ENCODE assay signal across 12 cellular contexts in genomic region chr17:31489295-31490018, GRCh38.
DNase-seq lines count a peak whose midpoint lies in the region; ATAC-seq, FAIRE-seq and TF ChIP-seq lines count a peak whose summit lies in the region.
"Had no signal": no experiment of that assay in that cellular context is flagged by ENCODE, and none has a peak within 500 bp of the region (broad histone marks: within the 10 kb centered on the region; RNA-seq: fewer than 3 reads in every experiment).

No MANE protein-coding gene starts in this region.

- CTCF ChIA-PET in PC-3 (lab: Charles Lee): no interaction called here
- CTCF ChIA-PET in H1 (lab: Charles Lee; ENCODE audit: partially characterized antibody): interaction anchor here (0.6 to 3.0 kb wide), 8 partner anchors 19 to 122 kb away, joined by 3 to 9 read pairs (median 5); no protein-coding TSS in a partner anchor

- TF ChIP-seq EP300 in H1 (IDR thresholded peaks at IDR 0.05; ENCODE audit: borderline replicate concordance in 1 of 2, low read depth in 2 of 2, low read length in 2 of 2) (no peak), neural cell (conservative IDR thresholded peaks at IDR 0.05; ENCODE audit: poor library complexity, severe bottlenecking) (no peak)

- intact Hi-C loops in PC-3 (cut with micrococcal nuclease): no loop called here

- H4K91ac ChIP-seq in H1 (replicated peaks; ENCODE audit: insufficient read length, low read length): peak overlapping the region; percentile 32

- H3K23ac ChIP-seq in H1 (ENCODE audit: insufficient read length): no peak overlapping the region

- H3K79me2 ChIP-seq in PC-3 (ENCODE audit: low read length) (no peaks in the 10 kb centered on the region), H1 (ENCODE audit: control insufficient read depth in 1 of 2, insufficient read depth in 2 of 2, low read length in 2 of 2) (peaks cover 0 to 42% of the 10 kb centered on the region in 2 experiments; a peak in 2 of 4 replicates), neural cell (replicated peaks; ENCODE audit: insufficient read depth, low read length) (no peaks in the 10 kb centered on the region)

- no peak overlapping the region for H2BK120ac ChIP-seq in H1 (replicated peaks; ENCODE audit: low read depth, low read length)

- POLR2A ChIA-PET in PC-3 (lab: Charles Lee; ENCODE audit: unreplicated experiment) (no interaction called here), H1 (lab: Charles Lee; ENCODE audit: partially characterized antibody) (interaction anchor here (0.8 to 3.6 kb wide), 8 partner anchors 10 to 102 kb away, joined by 3 to 36 read pairs (median 4); no protein-coding TSS in a partner anchor)

- peak overlapping the region; percentile 69; the same call in 1 of the 2 replicates for H2AK5ac ChIP-seq in H1 (ENCODE audit: low read depth, low read length)

- ATAC-seq in PC-3: no peak
- ATAC-seq in HG03342 (IDR thresholded peaks at IDR 0.05; ENCODE audit: unreplicated experiment): no peak

- H3K27ac ChIP-seq in PC-3 (ENCODE audit: low read length) (no peak overlapping the region), H1 (ENCODE audit: low read depth, low read length) (peak overlapping the region; percentile 75), neural cell (ENCODE audit: low read length) (no peak overlapping the region)

- 0 out of 2 replicates have a peak, but pooled peaks cover 16% of the 10 kb centered on the region for H3K79me1 ChIP-seq in H1 (ENCODE audit: low read depth, low read length)

- 0 out of 2 replicates have a peak overlapping the region, but pooled peaks have one; percentile 48 for H2BK20ac ChIP-seq in H1 (ENCODE audit: low read length)

- H3K27me3 ChIP-seq in PC-3 (ENCODE audit: low read length) (no peaks in the 10 kb centered on the region), H1 (replicated peaks in 1 of 4; ENCODE audit: control insufficient read depth in 3 of 4, extremely low read depth in 1 of 4, insufficient read depth in 3 of 4, low read length in 3 of 4) (peaks cover 0 to 5% (median 2%) of the 10 kb centered on the region in 4 experiments; a peak in 1 of 7 replicates), neural cell (ENCODE audit: insufficient read depth, low read depth, low read length) (peaks cover 21% of the 10 kb centered on the region)

- H2AFZ ChIP-seq in PC-3 (ENCODE audit: low read length): no peak overlapping the region
- no peak overlapping the region for H2AFZ ChIP-seq in H1 (ENCODE audit: low read length)
- no peak overlapping the region for H2AFZ ChIP-seq in neural cell (ENCODE audit: low read depth, low read length)

- H4K20me1 ChIP-seq in PC-3 (ENCODE audit: low read length) (no peaks in the 10 kb centered on the region), H1 (replicated peaks in 1 of 2; ENCODE audit: control insufficient read depth in 1 of 2, insufficient read depth in 2 of 2, low read length in 2 of 2) (peaks cover 0 to 20% of the 10 kb centered on the region in 2 experiments), neural cell (ENCODE audit: insufficient read depth) (no peaks in the 10 kb centered on the region)

- peaks cover 18% of the 10 kb centered on the region; the same call in 1 of the 2 replicates for H3K23me2 ChIP-seq in H1 (ENCODE audit: low read depth, low read length)

- H2BK12ac ChIP-seq in H1 (ENCODE audit: low read depth, low read length): 0 out of 2 replicates have a peak overlapping the region, but pooled peaks have one; percentile 18

- H3K4me3 ChIP-seq in PC-3 (ENCODE audit: low read length): peak overlapping the region; percentile 66; the same call in 1 of the 2 replicates
- peak overlapping the region; percentile 70 to 82 (median 72); a peak in 7 of 8 replicates for H3K4me3 ChIP-seq in H1 (ENCODE audit: extremely low read depth in 1 of 4, insufficient read depth in 2 of 4, low read depth in 3 of 4, low read length in 4 of 4)
- peak overlapping the region; percentile 95 for H3K4me3 ChIP-seq in neural cell (ENCODE audit: low read length)

- TSS peak; percentile 22 for BruUV-seq in PC-3 (replicated peaks; lab: Mats Ljungman, UMichigan)

- 0 out of 2 replicates have a peak overlapping the region, but pooled peaks have one; percentile 72 for H2BK15ac ChIP-seq in H1 (ENCODE audit: low read length)

- H3K18ac ChIP-seq in H1 (ENCODE audit: extremely low read depth, low read length): peak overlapping the region; percentile 66; the same call in 1 of the 2 replicates

- 17% methylated on average over 16 of the region's 16 CpGs; no CpG with 5 or more reads in 1 of the 2 experiments for WGBS in H1 (ENCODE audit: extremely low coverage in 1 of 2, insufficient coverage in 1 of 2, insufficient read length in 1 of 2, insufficient replicate concordance in 2 of 2, low coverage in 1 of 2, low lambda C conversion rate in 2 of 2, missing lambda C conversion rate in 1 of 2), 2 experiments

- no peak overlapping the region for H3K9ac ChIP-seq in PC-3 (ENCODE audit: low read length)
- H3K9ac ChIP-seq in H1 (replicated peaks in 1 of 4; ENCODE audit: extremely low read depth in 1 of 4, low read depth in 3 of 4, low read length in 3 of 4): no peak overlapping the region; a peak in 2 of 7 replicates
- H3K9ac ChIP-seq in neural cell (ENCODE audit: low read length): peak overlapping the region; percentile 77

- H3K9me3 ChIP-seq in PC-3 (ENCODE audit: low read length): no peaks in the 10 kb centered on the region
- H3K9me3 ChIP-seq in H1 (ENCODE audit: insufficient read depth in 2 of 2, low read depth in 1 of 2, low read length in 1 of 2): no peaks in the 10 kb centered on the region
- no peaks in the 10 kb centered on the region for H3K9me3 ChIP-seq in neural cell (ENCODE audit: low read length)

- DNase-seq in ELF-1 (ENCODE audit: low read depth, low spot score) (peak; percentile 97), PC-3 (peak; percentile 6), H1 (ENCODE audit: low read depth in 1 of 2, low spot score in 2 of 2) (peak in 1 of 2 experiments; percentile 82), GM12892 (ENCODE audit: insufficient read length) (no peak), NCI-H187 (lab: John Stamatoyannopoulos, UW) (no peak), cortex of kidney (lab: John Stamatoyannopoulos, UW) (no peak)
- DNase-seq: dermis blood vessel endothelial cell, HFFc6, MV-4-11, occipital lobe had no signal

- H3K9me2 ChIP-seq in PC-3 (replicated peaks; ENCODE audit: low read length): no peaks in the 10 kb centered on the region
- no peaks in the 10 kb centered on the region for H3K9me2 ChIP-seq in neural cell (ENCODE audit: insufficient read depth, low read length)

- H4K8ac ChIP-seq in H1 (ENCODE audit: extremely low read depth, insufficient read depth, low read length): peak overlapping the region; percentile 39

- H2BK5ac ChIP-seq in H1 (ENCODE audit: low read depth, low read length): peak overlapping the region; percentile 76; the same call in 1 of the 2 replicates

- H3K14ac ChIP-seq in H1 (ENCODE audit: insufficient read length): no peak overlapping the region

- TF ChIP-seq RAD21 in H1 (IDR thresholded peaks at IDR 0.05 in 1 of 2, conservative IDR thresholded peaks at IDR 0.05 in 1 of 2; ENCODE audit: low read depth in 2 of 2, low read length in 2 of 2) (no peak; a peak in 1 of 4 replicates), neural cell (conservative IDR thresholded peaks at IDR 0.05) (no peak)

- peak; percentile 69 for FAIRE-seq in H1 (lab: Jason Lieb, UNC)
- FAIRE-seq in GM12892 (lab: Jason Lieb, UNC): no peak

- no peaks in the 10 kb centered on the region for H3F3A ChIP-seq in PC-3 (ENCODE audit: low read length, unreplicated experiment)
- no peaks in the 10 kb centered on the region for H3F3A ChIP-seq in neural cell (ENCODE audit: insufficient read depth, low read length, poor library complexity, severe bottlenecking)

- no peak overlapping the region for H4K5ac ChIP-seq in H1 (ENCODE audit: insufficient read length, low read depth, low read length)

- H3K36me3 ChIP-seq in PC-3 (ENCODE audit: low read depth, low read length) (no peaks in the 10 kb centered on the region), H1 (ENCODE audit: control insufficient read depth in 2 of 4, insufficient read depth in 4 of 4, low read length in 3 of 4) (no peaks in the 10 kb centered on the region), neural cell (ENCODE audit: insufficient read depth, low read length) (no peaks in the 10 kb centered on the region)

- no peak for TF ChIP-seq CTCF in PC-3 (conservative IDR thresholded peaks at IDR 0.05; ENCODE audit: low read depth, low read length)
- TF ChIP-seq CTCF in H1 (IDR thresholded peaks at IDR 0.05; ENCODE audit: control extremely low read depth in 1 of 3, insufficient read depth in 1 of 3, low read depth in 1 of 3, low read length in 3 of 3): no peak
- TF ChIP-seq CTCF in neural cell (IDR thresholded peaks at IDR 0.05; ENCODE audit: poor library complexity, severe bottlenecking): no peak

- TF ChIP-seq POLR2A in H1 (IDR thresholded peaks at IDR 0.05; ENCODE audit: control extremely low read depth in 1 of 2, low read depth in 2 of 2, low read length in 2 of 2): peak in 1 of 2 experiments; percentile 24; a peak in 1 of 3 replicates
- TF ChIP-seq POLR2A in GM12892 (IDR thresholded peaks at IDR 0.05; ENCODE audit: low read depth, low read length): no peak

- no peak overlapping the region for H3K56ac ChIP-seq in H1 (replicated peaks; ENCODE audit: insufficient read length, low read depth, low read length)

- H3K4me1 ChIP-seq in PC-3 (ENCODE audit: insufficient read depth, low read length) (peaks cover 4% of the 10 kb centered on the region; the same call in 1 of the 2 replicates), H1 (replicated peaks in 1 of 4; ENCODE audit: control insufficient read depth in 3 of 4, insufficient read depth in 4 of 4, low read length in 3 of 4) (peaks cover 7 to 41% (median 25%) of the 10 kb centered on the region in 4 experiments)

- H3K4me2 ChIP-seq in PC-3 (ENCODE audit: low read length) (peak overlapping the region; percentile 78), H1 (ENCODE audit: insufficient read depth in 1 of 2, low read depth in 2 of 2, low read length in 2 of 2) (peak overlapping the region; percentile 79 to 97), neural cell (ENCODE audit: low read length) (no peak overlapping the region)

- H3K4ac ChIP-seq in H1 (replicated peaks; ENCODE audit: insufficient read length, low read depth, low read length): no peak overlapping the region

TF ChIP-seq in neural cell, 6 proteins besides CTCF, POLR2A, EP300 and RAD21 (continues in another document):
- no peak for TF ChIP-seq MXI1 (conservative IDR thresholded peaks at IDR 0.05; ENCODE audit: poor library complexity, severe bottlenecking)
- TF ChIP-seq EZH2 (IDR thresholded peaks at IDR 0.05; ENCODE audit: borderline replicate concordance, insufficient read depth, low read length, poor library complexity, severe bottlenecking): no peak
- no peak for TF ChIP-seq POLR2AphosphoS5 (IDR thresholded peaks at IDR 0.05)
- TF ChIP-seq TAF1 (IDR thresholded peaks at IDR 0.05; ENCODE audit: low read depth): no peak
- TF ChIP-seq SMC3 (conservative IDR thresholded peaks at IDR 0.05; ENCODE audit: poor library complexity): no peak

Comparison
In these comparisons a context has a peak if more than half of its experiments do, and no peak if none do; other contexts are left out.
1. DNase-seq: peak in ELF-1 (single experiment) and PC-3 (single experiment); none in GM12892 (single experiment), NCI-H187 (0 of 2) and cortex of kidney (single experiment).
2. Peak in every context shown above with its lines, with median percentiles within 50 percentile points of each other: H3K4me3 ChIP-seq.